13 cellular contexts compared by ENCODE assay signal in genomic region chr6:87772597-87773530, GRCh38.
DNase-seq lines count a peak whose midpoint lies in the region; ATAC-seq, FAIRE-seq and TF ChIP-seq lines count a peak whose summit lies in the region.
"Had no signal": no experiment of that assay in that cellular context is flagged by ENCODE, and none has a peak within 500 bp of the region (broad histone marks: within the 10 kb centered on the region; RNA-seq: fewer than 3 reads in every experiment).

No MANE protein-coding gene starts in this region.

- peak; percentile 80 for ATAC-seq in K562
- ATAC-seq in GM18858 (IDR thresholded peaks at IDR 0.05; ENCODE audit: unreplicated experiment), result no peak
- no peak for ATAC-seq in esophagus mucosa
- ATAC-seq in GM21576 (IDR thresholded peaks at IDR 0.05; ENCODE audit: unreplicated experiment), result no peak
- ATAC-seq: activated CD8-positive, alpha-beta memory T cell treated with anti-CD3 and anti-CD28 coated beads, Interleukin-2, amount 10 ng/mL, durations not matched to agents 7 days and 5 days had no signal

- CTCF ChIA-PET in K562 (lab: Yijun Ruan, JAX; ENCODE audit: low intra/inter-chr PET ratio), result no interaction called here

- TF ChIP-seq POLR2A in K562 (conservative IDR thresholded peaks at IDR 0.05), result no peak

- peak; percentile 55 for DNase-seq in EH (ENCODE audit: low read depth)
- peak; percentile 58 for DNase-seq in M059J (ENCODE audit: low read depth)
- DNase-seq in K562 (ENCODE audit: extremely low read depth in 1 of 4, low spot score in 3 of 4), result peak in 1 of 4 experiments; percentile 34
- no peak for DNase-seq in CD1c-positive myeloid dendritic cell (ENCODE audit: extremely low spot score)
- DNase-seq: activated CD8-positive, alpha-beta memory T cell treated with anti-CD3 and anti-CD28 coated beads, Interleukin-2, amount 10 ng/mL, durations not matched to agents 7 days and 5 days; DMS79; NCI-H1436 treated with DMSO at 0.1 percent for 48 hours had no signal

- no peak for FAIRE-seq in K562 (lab: Jason Lieb, UNC)
- FAIRE-seq: GM12891 had no signal

- intact Hi-C loops in K562 (cut with micrococcal nuclease), result no loop called here

- H3K9ac ChIP-seq in K562 (ENCODE audit: insufficient read depth in 1 of 2, low read depth in 2 of 2, low read length in 2 of 2), result no peak overlapping the region

- peaks cover 3% of the 10 kb centered on the region for H3K27me3 Mint-ChIP-seq in nephron (ENCODE audit: low read depth)

- no peak for TF ChIP-seq EP300 in K562 (IDR thresholded peaks at IDR 0.05; ENCODE audit: low read length)

- H3K9me3 ChIP-seq in K562 (replicated peaks; ENCODE audit: control insufficient read depth, insufficient read depth, low read depth, low read length), result no peaks in the 10 kb centered on the region

- H3K27ac ChIP-seq in K562 (ENCODE audit: extremely low read depth, low read depth, low read length), result no peak overlapping the region

- H3K27me3 ChIP-seq in K562 (ENCODE audit: control insufficient read depth in 2 of 2, insufficient read depth in 2 of 2, low read length in 2 of 2), result no peaks in the 10 kb centered on the region

- POLR2A ChIA-PET in K562 (lab: Yijun Ruan, JAX), result interaction anchor here (0.6 to 1.3 kb wide), 5 partner anchors 20 to 841 kb away, joined by 3 read pairs; partner anchors contain the start of gene AKIRIN2

- peak overlapping the region; percentile 60 for H2AFZ ChIP-seq in K562 (ENCODE audit: low read depth, low read length)

- H3K36me3 ChIP-seq in K562 (ENCODE audit: control insufficient read depth, insufficient read depth, low read length), result no peaks in the 10 kb centered on the region

- peaks cover 14% of the 10 kb centered on the region for H3K4me1 Mint-ChIP-seq in nephron

- no peak for TF ChIP-seq CTCF in K562 (IDR thresholded peaks at IDR 0.05 in 2 of 3, conservative IDR thresholded peaks at IDR 0.05 in 1 of 3; ENCODE audit: insufficient read depth in 2 of 3, low read depth in 1 of 3, low read length in 3 of 3)
- TF ChIP-seq CTCF in nephron (IDR thresholded peaks at IDR 0.05; ENCODE audit: unreplicated experiment in 3 of 3), result no peak

- peaks cover 0 to 9% of the 10 kb centered on the region in 2 experiments; a peak in 2 of 5 replicates for H3K4me1 ChIP-seq in K562 (replicated peaks in 1 of 2; ENCODE audit: control insufficient read depth in 2 of 2, insufficient read depth in 2 of 2, low read length in 2 of 2)

- no peak for TF ChIP-seq RAD21 in K562 (CRISPR knock-in tag; conservative IDR thresholded peaks at IDR 0.05 in 1 of 2, IDR thresholded peaks at IDR 0.05 in 1 of 2)

- H3K27ac Mint-ChIP-seq in nephron, result peak overlapping the region; percentile 31 to 91 (median 62)
- H3K27ac Mint-ChIP-seq: activated CD8-positive, alpha-beta memory T cell treated with anti-CD3 and anti-CD28 coated beads, Interleukin-2, amount 10 ng/mL, durations not matched to agents 7 days and 5 days; activated naive CD8-positive, alpha-beta T cell had no signal

- H3K4me3 Mint-ChIP-seq in nephron, result no peak overlapping the region
- H3K4me3 Mint-ChIP-seq: activated CD8-positive, alpha-beta memory T cell treated with anti-CD3 and anti-CD28 coated beads, Interleukin-2, amount 10 ng/mL, durations not matched to agents 7 days and 5 days; activated naive CD8-positive, alpha-beta T cell had no signal

- no peak overlapping the region for H3K4me3 ChIP-seq in K562

- 34% methylated on average over 6 of the region's 6 CpGs for WGBS in K562 (ENCODE audit: insufficient coverage, low coverage, missing lambda C conversion rate)

- BruUV-seq in K562 (replicated peaks; lab: Mats Ljungman, UMichigan), result no TSS peak

- H3K9me3 Mint-ChIP-seq in nephron, result no peaks in the 10 kb centered on the region

- no peaks in the 10 kb centered on the region for H3K9me1 ChIP-seq in K562 (ENCODE audit: control insufficient read depth, insufficient read depth, low read length)

- in situ Hi-C loops in K562 (cut with MboI), result no loop called here

- no peaks in the 10 kb centered on the region for H3K36me3 Mint-ChIP-seq in nephron (ENCODE audit: low read depth)
- H3K36me3 Mint-ChIP-seq: activated CD8-positive, alpha-beta memory T cell treated with anti-CD3 and anti-CD28 coated beads, Interleukin-2, amount 10 ng/mL, durations not matched to agents 7 days and 5 days; activated naive CD8-positive, alpha-beta T cell had no signal

- no peaks in the 10 kb centered on the region for H3K79me2 ChIP-seq in K562 (ENCODE audit: control insufficient read depth, insufficient read depth, low read length)

- no peaks in the 10 kb centered on the region for H4K20me1 ChIP-seq in K562 (replicated peaks; ENCODE audit: control insufficient read depth, insufficient read depth, low read length)

- H3K4me2 ChIP-seq in K562 (ENCODE audit: insufficient read depth, low read length), result no peak overlapping the region

TF ChIP-seq in K562, 482 proteins besides CTCF, POLR2A, EP300 and RAD21:
- no peak for TF ChIP-seq ZNF644 (tag; IDR thresholded peaks at IDR 0.05; ENCODE audit: low read depth)
- TF ChIP-seq NRF1 (conservative IDR thresholded peaks at IDR 0.05 in 1 of 2, IDR thresholded peaks at IDR 0.05 in 1 of 2), result peak in 1 of 2 experiments; percentile 37; a peak in 3 of 4 replicates
